In the genomic region with DNA sequence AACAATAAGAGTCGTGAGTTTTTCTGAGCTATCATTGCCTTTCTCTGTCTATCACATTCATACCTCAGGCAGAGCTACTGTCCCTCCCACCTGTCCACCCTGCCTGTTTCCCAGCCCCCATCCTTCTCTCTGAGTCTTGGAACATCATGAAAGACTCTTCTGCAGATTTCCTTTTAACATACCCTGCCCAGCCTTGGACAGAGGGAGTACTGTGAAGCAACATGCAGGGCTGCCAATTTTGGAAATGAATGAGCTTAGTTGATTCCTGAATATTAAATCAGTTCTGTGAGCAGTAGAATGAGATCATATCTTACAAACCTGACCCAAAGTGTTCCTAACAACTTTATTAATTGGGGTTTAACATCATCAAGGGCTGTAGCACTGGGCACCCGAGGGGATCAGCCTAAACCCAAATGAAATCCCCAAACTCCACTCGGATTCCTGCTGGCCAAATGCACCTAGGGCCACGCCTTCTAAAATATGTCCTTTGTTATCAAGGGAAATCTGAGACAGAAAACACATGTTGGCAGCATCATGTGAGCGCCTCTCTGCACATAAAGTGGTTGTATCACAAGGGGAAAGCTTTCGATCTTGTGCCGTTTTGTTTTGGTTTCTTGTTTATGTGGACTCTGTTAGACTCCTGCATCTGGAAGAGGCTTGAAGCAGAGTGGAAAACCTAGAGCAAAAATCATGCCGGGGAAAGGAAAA, we compare ENCODE assay signal across 14 cellular contexts.
DNase-seq lines count a peak whose midpoint lies in the region; ATAC-seq, FAIRE-seq and TF ChIP-seq lines count a peak whose summit lies in the region.
"Had no signal": no experiment of that assay in that cellular context is flagged by ENCODE, and none has a peak within 500 bp of the region (broad histone marks: within the 10 kb centered on the region; RNA-seq: fewer than 3 reads in every experiment).

No MANE protein-coding gene starts in this region.

- no peak for ATAC-seq in stimulated activated naive CD8-positive, alpha-beta T cell treated with anti-CD3 and anti-CD28 coated beads, Interleukin-15, amount 100 ng/mL, for 72 hours

- intact Hi-C loops in CD4-positive, alpha-beta memory T cell (cut with micrococcal nuclease): no loop called here
- intact Hi-C loops in OCI-LY7 (cut with micrococcal nuclease; ENCODE audit: unreplicated experiment): loop anchor here (10.0 kb wide), 1 partner anchor 492 kb away; no protein-coding TSS in a partner anchor

- H3K9me2 ChIP-seq in OCI-LY7 (ENCODE audit: insufficient read depth, low read length): no peaks in the 10 kb centered on the region

- H3K9me3 ChIP-seq in astrocyte (ENCODE audit: insufficient read depth, low read depth, low read length): no peaks in the 10 kb centered on the region
- no peaks in the 10 kb centered on the region for H3K9me3 ChIP-seq in CD4-positive, alpha-beta memory T cell (ENCODE audit: control insufficient read depth in 1 of 2, low read length in 2 of 2)
- H3K9me3 ChIP-seq in OCI-LY7 (ENCODE audit: low read length): no peaks in the 10 kb centered on the region

- no TSS peak for BruUV-seq in OCI-LY7 (replicated peaks; lab: Mats Ljungman, UMichigan)

- no peak overlapping the region for H3K4me3 Mint-ChIP-seq in astrocyte (ENCODE audit: unreplicated experiment)
- peak overlapping the region; percentile 37 for H3K4me3 Mint-ChIP-seq in nephron progenitor cell
- H3K4me3 Mint-ChIP-seq in CD4-positive, alpha-beta memory T cell: no peak overlapping the region
- H3K4me3 Mint-ChIP-seq in stimulated activated naive CD8-positive, alpha-beta T cell treated with anti-CD3 and anti-CD28 coated beads, Interleukin-15, amount 100 ng/mL, for 72 hours: no peak overlapping the region
- H3K4me3 Mint-ChIP-seq: activated CD4-positive, alpha-beta T cell treated with anti-CD3 and anti-CD28 coated beads, Interleukin-2, amount 10 ng/mL, durations not matched to agents 7 days and 5 days; activated naive CD8-positive, alpha-beta T cell had no signal

- peaks cover 2% of the 10 kb centered on the region for H3K9me3 Mint-ChIP-seq in astrocyte (ENCODE audit: unreplicated experiment)
- H3K9me3 Mint-ChIP-seq in nephron progenitor cell: no peaks in the 10 kb centered on the region
- H3K9me3 Mint-ChIP-seq in CD4-positive, alpha-beta memory T cell: peaks cover 0 to 16% (median 7%) of the 10 kb centered on the region in 8 donors
- H3K9me3 Mint-ChIP-seq in stimulated activated naive CD8-positive, alpha-beta T cell treated with anti-CD3 and anti-CD28 coated beads, Interleukin-15, amount 100 ng/mL, for 72 hours: no peaks in the 10 kb centered on the region

- H3K27ac ChIP-seq in astrocyte (ENCODE audit: low read depth, low read length) (no peak overlapping the region), OCI-LY7 (ENCODE audit: low read depth, low read length, poor library complexity, severe bottlenecking) (no peak overlapping the region)
- no peak overlapping the region for H3K27ac ChIP-seq in CD4-positive, alpha-beta memory T cell (ENCODE audit: low read depth, low read length)

- peaks cover 10% of the 10 kb centered on the region for H3K27me3 ChIP-seq in astrocyte (ENCODE audit: insufficient read depth, low read length)
- no peaks in the 10 kb centered on the region for H3K27me3 ChIP-seq in CD4-positive, alpha-beta memory T cell (ENCODE audit: insufficient read depth, low read length)

- H3K4me1 Mint-ChIP-seq in astrocyte (ENCODE audit: low read depth, unreplicated experiment) (peaks cover 6% of the 10 kb centered on the region), nephron progenitor cell (peaks cover 48% of the 10 kb centered on the region)
- peaks cover 0 to 3% (median 0%) of the 10 kb centered on the region in 4 donors for H3K4me1 Mint-ChIP-seq in CD4-positive, alpha-beta memory T cell
- no peaks in the 10 kb centered on the region for H3K4me1 Mint-ChIP-seq in stimulated activated naive CD8-positive, alpha-beta T cell treated with anti-CD3 and anti-CD28 coated beads, Interleukin-15, amount 100 ng/mL, for 72 hours

- H3K4me3 ChIP-seq in astrocyte (ENCODE audit: insufficient read depth, low read depth, low read length) (peak overlapping the region; percentile 24), OCI-LY7 (ENCODE audit: low read depth, low read length, poor library complexity, severe bottlenecking) (no peak overlapping the region)
- H3K4me3 ChIP-seq in CD4-positive, alpha-beta memory T cell (ENCODE audit: low read length in 2 of 2): no peak overlapping the region

- FAIRE-seq in astrocyte (lab: Jason Lieb, UNC): no peak
- FAIRE-seq: endometrium, H54 had no signal

- H3K4me1 ChIP-seq in astrocyte (ENCODE audit: insufficient read depth, low read length): peaks cover 5% of the 10 kb centered on the region
- no peaks in the 10 kb centered on the region for H3K4me1 ChIP-seq in CD4-positive, alpha-beta memory T cell (ENCODE audit: insufficient read depth, low read length)
- H3K4me1 ChIP-seq in OCI-LY7 (ENCODE audit: insufficient read depth, low read length, poor library complexity, severe bottlenecking): no peaks in the 10 kb centered on the region

- H3K36me3 ChIP-seq in astrocyte (ENCODE audit: insufficient read depth, low read length): no peaks in the 10 kb centered on the region
- no peaks in the 10 kb centered on the region for H3K36me3 ChIP-seq in CD4-positive, alpha-beta memory T cell (ENCODE audit: insufficient read depth, low read length)
- no peaks in the 10 kb centered on the region for H3K36me3 ChIP-seq in OCI-LY7 (ENCODE audit: insufficient read depth, low read length)

- CTCF ChIA-PET in CD4-positive, alpha-beta memory T cell (lab: Charles Lee; ENCODE audit: partially characterized antibody): no interaction called here
- CTCF ChIA-PET in OCI-LY7 (lab: Charles Lee; ENCODE audit: unreplicated experiment): no interaction called here

- DNase-seq in DMS79 (lab: John Stamatoyannopoulos, UW) (peak; percentile 23), NCI-H146 (lab: John Stamatoyannopoulos, UW) (peak; percentile 83), astrocyte (ENCODE audit: low read depth) (no peak), nephron progenitor cell (no peak), OCI-LY7 (ENCODE audit: low spot score) (no peak), DMS53 treated with DMSO at 0.1 percent for 48 hours (lab: John Stamatoyannopoulos, UW; ENCODE audit: unreplicated experiment) (no peak)
- no peak for DNase-seq in CD4-positive, alpha-beta memory T cell
- DNase-seq in stimulated activated naive CD8-positive, alpha-beta T cell treated with anti-CD3 and anti-CD28 coated beads, Interleukin-15, amount 100 ng/mL, for 72 hours: no peak
- DNase-seq: activated CD4-positive, alpha-beta T cell treated with anti-CD3 and anti-CD28 coated beads, Interleukin-2, amount 10 ng/mL, durations not matched to agents 7 days and 5 days; islet precursor cell; SHP77 had no signal

- peak overlapping the region; percentile 1 for H3K9ac ChIP-seq in astrocyte (ENCODE audit: low read length)

- TF ChIP-seq CTCF in astrocyte (IDR thresholded peaks at IDR 0.05; ENCODE audit: insufficient read depth, low read depth, low read length): no peak
- no peak for TF ChIP-seq CTCF in nephron progenitor cell (IDR thresholded peaks at IDR 0.05)
- TF ChIP-seq CTCF in OCI-LY7 (conservative IDR thresholded peaks at IDR 0.05; ENCODE audit: low read length): no peak

- H3K27me3 Mint-ChIP-seq in astrocyte (ENCODE audit: low read depth, unreplicated experiment): peaks cover 15% of the 10 kb centered on the region
- no peaks in the 10 kb centered on the region for H3K27me3 Mint-ChIP-seq in nephron progenitor cell (ENCODE audit: low read depth, poor library complexity)
- H3K27me3 Mint-ChIP-seq in CD4-positive, alpha-beta memory T cell: peaks cover 7 to 10% of the 10 kb centered on the region in 2 donors
- H3K27me3 Mint-ChIP-seq in stimulated activated naive CD8-positive, alpha-beta T cell treated with anti-CD3 and anti-CD28 coated beads, Interleukin-15, amount 100 ng/mL, for 72 hours: peaks cover 15% of the 10 kb centered on the region

- H3K27ac Mint-ChIP-seq in astrocyte (ENCODE audit: unreplicated experiment): peak overlapping the region; percentile 15
- peak overlapping the region; percentile 76 for H3K27ac Mint-ChIP-seq in nephron progenitor cell
- no peak overlapping the region for H3K27ac Mint-ChIP-seq in CD4-positive, alpha-beta memory T cell
- no peak overlapping the region for H3K27ac Mint-ChIP-seq in stimulated activated naive CD8-positive, alpha-beta T cell treated with anti-CD3 and anti-CD28 coated beads, Interleukin-15, amount 100 ng/mL, for 72 hours
- H3K27ac Mint-ChIP-seq: activated CD4-positive, alpha-beta T cell treated with anti-CD3 and anti-CD28 coated beads, Interleukin-2, amount 10 ng/mL, durations not matched to agents 7 days and 5 days; activated naive CD8-positive, alpha-beta T cell had no signal

- H4K20me1 ChIP-seq in astrocyte (ENCODE audit: insufficient read depth, low read length): peaks cover 5% of the 10 kb centered on the region
- H4K20me1 ChIP-seq in OCI-LY7 (ENCODE audit: insufficient read depth, low read length): no peaks in the 10 kb centered on the region

- H3K36me3 Mint-ChIP-seq in astrocyte (ENCODE audit: low read depth, unreplicated experiment) (peaks cover 2% of the 10 kb centered on the region), nephron progenitor cell (ENCODE audit: low read depth) (peaks cover 4% of the 10 kb centered on the region)
- no peaks in the 10 kb centered on the region for H3K36me3 Mint-ChIP-seq in CD4-positive, alpha-beta memory T cell

- H2AFZ ChIP-seq in astrocyte (ENCODE audit: low read depth, low read length) (no peak overlapping the region), OCI-LY7 (ENCODE audit: low read length) (no peak overlapping the region)

- peak overlapping the region; percentile 75 for H3K4me2 ChIP-seq in astrocyte (ENCODE audit: low read length)
- no peak overlapping the region for H3K4me2 ChIP-seq in OCI-LY7 (ENCODE audit: low read length)

- POLR2A ChIA-PET in CD4-positive, alpha-beta memory T cell (lab: Charles Lee; ENCODE audit: partially characterized antibody): no interaction called here
- POLR2A ChIA-PET in OCI-LY7 (lab: Charles Lee): interaction anchor here (0.9 to 1.6 kb wide), 3 partner anchors 10 to 11 kb away, joined by 3 to 8 read pairs (median 4); no protein-coding TSS in a partner anchor

- H3K79me2 ChIP-seq in astrocyte (ENCODE audit: insufficient read depth, low read length): no peaks in the 10 kb centered on the region
- no peaks in the 10 kb centered on the region for H3K79me2 ChIP-seq in OCI-LY7 (ENCODE audit: insufficient read depth, low read depth, low read length)

Comparison
In these comparisons a context has a peak if more than half of its experiments do, and no peak if none do; other contexts are left out.
1. DNase-seq: peak in DMS79 (single experiment) and NCI-H146 (single experiment); none in astrocyte (single experiment), nephron progenitor cell (single experiment), CD4-positive, alpha-beta memory T cell (0 of 5), OCI-LY7 (single experiment), DMS53 treated with DMSO at 0.1 percent for 48 hours (single experiment) and stimulated activated naive CD8-positive, alpha-beta T cell treated with anti-CD3 and anti-CD28 coated beads, Interleukin-15, amount 100 ng/mL, for 72 hours (0 of 2).
2. H3K27ac Mint-ChIP-seq: peak in astrocyte (single experiment) and nephron progenitor cell (single experiment); none in CD4-positive, alpha-beta memory T cell (0 of 7) and stimulated activated naive CD8-positive, alpha-beta T cell treated with anti-CD3 and anti-CD28 coated beads, Interleukin-15, amount 100 ng/mL, for 72 hours (0 of 2).